1 cellular context compared by ENCODE assay signal in the genomic region with DNA sequence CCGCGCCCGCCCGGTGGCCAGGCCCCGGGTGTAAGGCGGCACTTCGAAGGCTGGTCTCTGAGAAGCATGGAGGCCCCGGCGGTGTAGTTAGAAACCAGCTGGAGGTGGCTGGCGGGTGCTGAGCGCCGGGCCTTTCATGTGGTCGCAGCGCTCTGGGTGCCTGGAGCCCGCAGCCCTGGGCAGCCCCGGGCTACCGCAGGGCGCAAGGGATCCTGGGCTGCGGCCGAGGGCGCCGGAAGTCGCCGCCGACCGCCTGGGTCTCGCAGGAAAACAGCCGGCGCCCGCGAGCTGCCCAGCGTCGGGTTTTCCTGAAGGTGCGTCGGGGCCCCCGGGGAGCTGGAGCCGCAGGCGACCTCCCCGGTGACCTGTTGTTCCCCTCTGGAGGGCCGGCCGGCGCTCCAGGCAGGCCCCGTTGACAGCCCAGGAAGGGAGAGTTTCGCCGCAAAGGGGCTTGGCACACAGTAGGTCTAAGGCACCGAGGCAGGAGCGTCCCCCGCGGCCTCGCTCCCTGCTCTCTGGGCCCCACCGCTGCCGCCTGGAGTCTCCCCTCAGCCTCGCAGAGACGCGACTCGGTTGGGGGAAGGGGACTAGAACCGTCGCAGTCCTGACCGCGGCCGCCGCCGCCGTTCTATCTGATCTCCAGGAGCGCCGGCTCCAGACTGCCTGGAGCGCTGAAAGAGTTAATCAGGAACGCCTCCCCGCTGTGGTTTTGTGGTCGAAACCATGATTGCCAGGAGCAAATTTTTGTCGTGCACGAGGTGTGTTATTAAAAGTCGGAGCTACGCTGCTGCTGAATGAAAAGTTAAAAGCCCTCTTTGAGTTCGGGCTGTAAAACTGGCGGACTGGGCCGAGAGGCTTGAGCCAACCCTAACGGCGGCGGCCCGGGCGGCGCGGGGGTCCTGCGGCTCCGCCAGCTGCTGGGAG.
TF ChIP-seq lines count a peak whose summit lies in the region.

No MANE protein-coding gene starts in this region.

TF ChIP-seq in H1, 55 proteins besides CTCF, POLR2A, EP300 and RAD21 (continued from another document):
- TF ChIP-seq EZH2 (IDR thresholded peaks at IDR 0.05; ENCODE audit: low read depth, low read length, severe bottlenecking) (peak; percentile 56), PHF8 (conservative IDR thresholded peaks at IDR 0.05; ENCODE audit: low read depth, low read length) (peak; percentile 44), BRCA1 (IDR thresholded peaks at IDR 0.05; ENCODE audit: low read depth, low read length) (no peak), CTBP2 (IDR thresholded peaks at IDR 0.05; ENCODE audit: borderline replicate concordance, insufficient read depth, insufficient read length, low read length) (no peak), GABPA (IDR thresholded peaks at IDR 0.05; ENCODE audit: borderline replicate concordance, insufficient read depth, low read length) (no peak), SUZ12 (IDR thresholded peaks at IDR 0.05; ENCODE audit: low read length) (peak; percentile 62; the same call in 1 of the 2 replicates), ASH2L (IDR thresholded peaks at IDR 0.05; ENCODE audit: low read length) (peak; percentile 89), SIRT6 (IDR thresholded peaks at IDR 0.05; ENCODE audit: low read length) (no peak), RNF2 (IDR thresholded peaks at IDR 0.05; ENCODE audit: borderline replicate concordance, low read depth, low read length, missing control alignments, poor library complexity, severe bottlenecking) (peak; percentile 43), RBBP5 (IDR thresholded peaks at IDR 0.05; ENCODE audit: borderline replicate concordance, low read depth, low read length) (peak; percentile 84), SP1 (IDR thresholded peaks at IDR 0.05; ENCODE audit: low read depth, low read length) (peak; percentile 12; the same call in 1 of the 2 replicates), SAP30 (IDR thresholded peaks at IDR 0.05; ENCODE audit: insufficient read depth, insufficient replicate concordance, low read length) (no peak)
- TF ChIP-seq, protein P1, sequence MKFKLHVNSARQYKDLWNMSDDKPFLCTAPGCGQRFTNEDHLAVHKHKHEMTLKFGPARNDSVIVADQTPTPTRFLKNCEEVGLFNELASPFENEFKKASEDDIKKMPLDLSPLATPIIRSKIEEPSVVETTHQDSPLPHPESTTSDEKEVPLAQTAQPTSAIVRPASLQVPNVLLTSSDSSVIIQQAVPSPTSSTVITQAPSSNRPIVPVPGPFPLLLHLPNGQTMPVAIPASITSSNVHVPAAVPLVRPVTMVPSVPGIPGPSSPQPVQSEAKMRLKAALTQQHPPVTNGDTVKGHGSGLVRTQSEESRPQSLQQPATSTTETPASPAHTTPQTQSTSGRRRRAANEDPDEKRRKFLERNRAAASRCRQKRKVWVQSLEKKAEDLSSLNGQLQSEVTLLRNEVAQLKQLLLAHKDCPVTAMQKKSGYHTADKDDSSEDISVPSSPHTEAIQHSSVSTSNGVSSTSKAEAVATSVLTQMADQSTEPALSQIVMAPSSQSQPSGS (IDR thresholded peaks at IDR 0.05; ENCODE audit: low read length) = no peak
